ENCODE assay signal across 19 cellular contexts in genomic region chr19:47506459-47506858, GRCh38. TPM values are rescaled to one million over a fixed set of nuclear protein-coding genes. Genes with fewer than 3 reads are reported as not detected.
DNase-seq lines count a peak whose midpoint lies in the region; ATAC-seq, FAIRE-seq and TF ChIP-seq lines count a peak whose summit lies in the region.
"Had no signal": no experiment of that assay in that cellular context is flagged by ENCODE, and none has a peak within 500 bp of the region (broad histone marks: within the 10 kb centered on the region; RNA-seq: fewer than 3 reads in every experiment).

No MANE protein-coding gene starts in this region.

- H3K4me1 Mint-ChIP-seq in activated naive CD4-positive, alpha-beta T cell treated with anti-CD3 and anti-CD28 coated beads, Interleukin-2, amount 10 ng/mL, durations not matched to agents 7 days and 5 days, result peaks cover 16% of the 10 kb centered on the region

- peak overlapping the region; percentile 81 for H3K27ac ChIP-seq in left ventricle myocardium inferior (replicated peaks)
- H3K27ac ChIP-seq in pancreas, result peak overlapping the region; percentile 24 to 92 (median 41)
- H3K27ac ChIP-seq in testis, result peak overlapping the region; percentile 55 to 77
- H3K27ac ChIP-seq: A549 had no signal

- H3K9me3 Mint-ChIP-seq in activated naive CD4-positive, alpha-beta T cell treated with anti-CD3 and anti-CD28 coated beads, Interleukin-2, amount 10 ng/mL, durations not matched to agents 7 days and 5 days, result no peaks in the 10 kb centered on the region
- H3K9me3 Mint-ChIP-seq: activated CD4-positive, alpha-beta T cell treated with anti-CD3 and anti-CD28 coated beads, Interleukin-2, amount 10 ng/mL, durations not matched to agents 24 days and 14 days; CD14-positive monocyte; GM23338 had no signal

- peaks cover 18% of the 10 kb centered on the region for H3K36me3 Mint-ChIP-seq in activated naive CD4-positive, alpha-beta T cell treated with anti-CD3 and anti-CD28 coated beads, Interleukin-2, amount 10 ng/mL, durations not matched to agents 7 days and 5 days

- no peaks in the 10 kb centered on the region for H3K9me3 ChIP-seq in left ventricle myocardium inferior (replicated peaks)
- no peaks in the 10 kb centered on the region for H3K9me3 ChIP-seq in pancreas
- H3K9me3 ChIP-seq in testis, result no peaks in the 10 kb centered on the region
- H3K9me3 ChIP-seq: A549 had no signal

- WGBS in pancreas, 2 donors, result 45 to 48% methylated on average over 8 of the region's 8 CpGs
- 82 to 93% methylated on average over 7 to 8 of the region's 8 CpGs for WGBS in testis, 2 donors

- H3K36me3 ChIP-seq in left ventricle myocardium inferior (peaks cover 26% of the 10 kb centered on the region), pancreas (peaks cover 0 to 14% (median 4%) of the 10 kb centered on the region in 3 donors), testis (ENCODE audit: low read depth, missing control alignments) (no peaks in the 10 kb centered on the region)

- H3K4me3 ChIP-seq in left ventricle myocardium inferior (peak overlapping the region; percentile 17), pancreas (no peak overlapping the region), testis (no peak overlapping the region)
- H3K4me3 ChIP-seq: A549, GM23338 had no signal

- no peak for TF ChIP-seq POLR2A in testis (IDR thresholded peaks at IDR 0.05)

- DNase-seq in activated naive CD4-positive, alpha-beta T cell treated with anti-CD3 and anti-CD28 coated beads, Interleukin-2, amount 10 ng/mL, durations not matched to agents 7 days and 5 days, result no peak
- DNase-seq in activated naive CD4-positive, alpha-beta T cell (lab: John Stamatoyannopoulos, UW), result no peak
- DNase-seq in left ventricle myocardium inferior, result no peak
- DNase-seq in pancreas, result peak in 2 of 6 donors; percentile 15 to 42
- DNase-seq in testis, result no peak
- no peak for DNase-seq in NCI-H1694 (lab: John Stamatoyannopoulos, UW)
- DNase-seq in A172 (ENCODE audit: low spot score), result no peak
- DNase-seq in NCI-H187 (lab: John Stamatoyannopoulos, UW), result no peak
- DNase-seq: activated CD4-positive, alpha-beta T cell treated with anti-CD3 and anti-CD28 coated beads, Interleukin-2, amount 10 ng/mL, durations not matched to agents 24 days and 14 days; activated CD8-positive, alpha-beta memory T cell treated with anti-CD3 and anti-CD28 coated beads, Interleukin-2, amount 50 U/mL, for 4 hours; activated effector memory CD4-positive, alpha-beta T cell treated with anti-CD3 and anti-CD28 coated beads, Interleukin-2, amount 50 U/mL, for 16 hours; mesenchymal stem cell; NCI-H2029; stimulated activated naive CD4-positive, alpha-beta T cell had no signal

- peak overlapping the region; percentile 19 for H3K27ac Mint-ChIP-seq in activated naive CD4-positive, alpha-beta T cell treated with anti-CD3 and anti-CD28 coated beads, Interleukin-2, amount 10 ng/mL, durations not matched to agents 7 days and 5 days
- H3K27ac Mint-ChIP-seq: activated CD4-positive, alpha-beta T cell treated with anti-CD3 and anti-CD28 coated beads, Interleukin-2, amount 10 ng/mL, durations not matched to agents 24 days and 14 days; GM23338 had no signal

- no peak for FAIRE-seq in pancreas (lab: Jason Lieb, UNC)
- FAIRE-seq: A549 had no signal

- CTCF ChIA-PET in activated naive CD4-positive, alpha-beta T cell treated with anti-CD3 and anti-CD28 coated beads, Interleukin-2, amount 10 ng/mL, durations not matched to agents 7 days and 5 days (lab: Charles Lee), result no interaction called here

- no peaks in the 10 kb centered on the region for H3K27me3 Mint-ChIP-seq in activated naive CD4-positive, alpha-beta T cell treated with anti-CD3 and anti-CD28 coated beads, Interleukin-2, amount 10 ng/mL, durations not matched to agents 7 days and 5 days
- H3K27me3 Mint-ChIP-seq: activated CD4-positive, alpha-beta T cell treated with anti-CD3 and anti-CD28 coated beads, Interleukin-2, amount 10 ng/mL, durations not matched to agents 24 days and 14 days had no signal

- H3K4me3 Mint-ChIP-seq in activated naive CD4-positive, alpha-beta T cell treated with anti-CD3 and anti-CD28 coated beads, Interleukin-2, amount 10 ng/mL, durations not matched to agents 7 days and 5 days, result no peak overlapping the region
- H3K4me3 Mint-ChIP-seq: activated CD4-positive, alpha-beta T cell treated with anti-CD3 and anti-CD28 coated beads, Interleukin-2, amount 10 ng/mL, durations not matched to agents 24 days and 14 days; CD14-positive monocyte; GM23338 had no signal

- no peaks in the 10 kb centered on the region for H3K27me3 ChIP-seq in left ventricle myocardium inferior (ENCODE audit: low read depth)
- H3K27me3 ChIP-seq in pancreas, result no peaks in the 10 kb centered on the region
- H3K27me3 ChIP-seq in testis, result no peaks in the 10 kb centered on the region

- intact Hi-C loops in left ventricle myocardium inferior (cut with micrococcal nuclease) (no loop called here), pancreas (cut with DNase I) (no loop called here), testis (cut with DNase I; ENCODE audit: low total_unique reads) (no loop called here)

- H3K4me1 ChIP-seq in left ventricle myocardium inferior (peaks cover 80% of the 10 kb centered on the region), pancreas (peaks cover 39 to 58% (median 55%) of the 10 kb centered on the region in 3 donors), testis (peaks cover 49% of the 10 kb centered on the region)
- H3K4me1 ChIP-seq: A549 had no signal

- no peak for TF ChIP-seq CTCF in left ventricle myocardium inferior (IDR thresholded peaks at IDR 0.05; ENCODE audit: borderline replicate concordance)
- TF ChIP-seq CTCF in pancreas (IDR thresholded peaks at IDR 0.05), result no peak
- no peak for TF ChIP-seq CTCF in testis (IDR thresholded peaks at IDR 0.05)

- peak in 2 of 4 donors; percentile 8 to 17 for ATAC-seq in pancreas
- ATAC-seq: GM23338 had no signal

RNA-seq across cellular contexts. Expression of gene NAPA, which starts 8.4 kb away (rescaled TPM):
- total RNA-seq in left ventricle myocardium inferior (120 TPM), pancreas (10 to 100 TPM; 47.2 to 63.5 (median 53.2) TPM), testis (100 to 1,000 TPM; 227 to 257 TPM)
- polyA plus RNA-seq in pancreas (100 to 1,000 TPM in 1 of 2 donors, 10 to 100 TPM in 1; 77.2 to 121 TPM), testis (ENCODE audit: insufficient read depth, low read depth, low replicate concordance) (194 TPM)
- 70.1 and 91.7 TPM in 2 replicates for total RNA-seq in A172 (2014; rRNA removed; shearing (Covaris generic))

RNA-seq across cellular contexts. Expression of gene KPTN, which starts 22.4 kb away (rescaled TPM):
- total RNA-seq in left ventricle myocardium inferior, result 10.9 TPM
- total RNA-seq in pancreas, result 10 to 100 TPM in 1 of 6 donors, 1 to 10 TPM in 5; 3.0 to 10.7 (median 5.1) TPM
- polyA plus RNA-seq in pancreas, result 10 to 100 TPM; 52.5 to 53.3 TPM
- 10 to 100 TPM; 12.9 to 30.0 TPM for total RNA-seq in testis
- polyA plus RNA-seq in testis (ENCODE audit: insufficient read depth, low read depth, low replicate concordance), result 13.5 TPM
- total RNA-seq in A172 (2014; rRNA removed; shearing (Covaris generic)), result 3.0 and 4.2 TPM in 2 replicates

RNA-seq across cellular contexts. Expression of gene SLC8A2, which starts 34.8 kb away (rescaled TPM):
- total RNA-seq in left ventricle myocardium inferior, result 0.30 TPM
- 1 to 10 TPM; 4.5 to 8.3 (median 6.7) TPM for total RNA-seq in pancreas
- 1 to 10 TPM; 2.6 to 4.8 TPM for polyA plus RNA-seq in pancreas
- total RNA-seq in testis, result 10 to 100 TPM in 1 of 2 donors, 1 to 10 TPM in 1; 5.0 to 12.9 TPM
- polyA plus RNA-seq in testis (ENCODE audit: insufficient read depth, low read depth, low replicate concordance), result 4.2 TPM
- not detected in 2 replicates for total RNA-seq in A172 (2014; rRNA removed; shearing (Covaris generic))
- total RNA-seq: activated CD4-positive, alpha-beta T cell treated with anti-CD3 and anti-CD28 coated beads, Interleukin-2, amount 10 ng/mL, durations not matched to agents 24 days and 14 days; kidney epithelial cell had no signal
- polyA plus RNA-seq: aorta, CD14-positive monocyte had no signal
